Comparison of ENCODE assay signal across 8 cellular contexts in the genomic region with DNA sequence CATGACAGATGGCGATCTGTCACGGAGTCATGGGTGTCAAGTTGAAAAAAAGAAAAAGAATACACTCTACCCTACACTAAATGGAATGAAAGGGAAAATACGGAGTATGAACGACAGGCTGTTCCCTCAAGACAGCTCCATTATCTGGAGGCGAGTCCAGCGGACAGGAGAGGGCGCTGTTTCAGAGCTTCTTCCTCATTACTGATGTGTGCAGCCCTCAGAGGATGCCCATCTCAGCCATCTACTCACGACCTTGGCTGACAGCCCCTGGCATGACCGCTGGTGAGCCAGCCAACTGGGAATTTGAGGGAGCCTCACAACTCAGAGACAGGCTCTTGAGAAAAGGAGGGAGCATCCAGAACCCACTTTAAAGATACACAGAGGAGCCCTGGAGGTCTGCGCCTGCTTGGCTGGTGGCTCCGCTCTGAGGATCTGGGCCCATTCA. TPM values are rescaled to one million over a fixed set of nuclear protein-coding genes. Genes with fewer than 3 reads are reported as not detected.
DNase-seq lines count a peak whose midpoint lies in the region; ATAC-seq and TF ChIP-seq lines count a peak whose summit lies in the region.

No MANE protein-coding gene starts in this region.

- peaks cover 62% of the 10 kb centered on the region for H3K4me1 Mint-ChIP-seq in activated CD8-positive, alpha-beta memory T cell treated with anti-CD3 and anti-CD28 coated beads, Interleukin-2, amount 10 ng/mL, durations not matched to agents 7 days and 5 days
- H3K4me1 Mint-ChIP-seq in naive B cell = peaks cover 49 to 64% (median 61%) of the 10 kb centered on the region in 3 donors

- CTCF ChIA-PET in HEK293T (lab: Yijun Ruan, JAX) = interaction anchor here (0.6 to 3.1 kb wide), 25 partner anchors 9 to 206 kb away, joined by 3 to 33 read pairs (median 4); a partner anchor contains a TSS
- CTCF ChIA-PET in activated CD8-positive, alpha-beta memory T cell treated with anti-CD3 and anti-CD28 coated beads, Interleukin-2, amount 10 ng/mL, durations not matched to agents 7 days and 5 days (lab: Charles Lee) = interaction anchor here (0.6 to 6.3 kb wide), 51 partner anchors 9 to 212 kb away, joined by 3 to 178 read pairs (median 6); a partner anchor contains a TSS

- peak; percentile 91 for TF ChIP-seq CTCF in epithelial cell of proximal tubule (conservative IDR thresholded peaks at IDR 0.05; ENCODE audit: low read depth, low read length)

- ATAC-seq in activated CD8-positive, alpha-beta memory T cell treated with anti-CD3 and anti-CD28 coated beads, Interleukin-2, amount 10 ng/mL, durations not matched to agents 7 days and 5 days = peak; percentile 50
- ATAC-seq in naive B cell (ENCODE audit: low read depth in 2 of 2) = peak; percentile 21 to 26
- no peak for ATAC-seq in HG02678 (IDR thresholded peaks at IDR 0.05; ENCODE audit: unreplicated experiment)

- no peaks in the 10 kb centered on the region for H3K27me3 Mint-ChIP-seq in activated CD8-positive, alpha-beta memory T cell treated with anti-CD3 and anti-CD28 coated beads, Interleukin-2, amount 10 ng/mL, durations not matched to agents 7 days and 5 days
- no peaks in the 10 kb centered on the region for H3K27me3 Mint-ChIP-seq in naive B cell

- H3K9me3 Mint-ChIP-seq in activated CD8-positive, alpha-beta memory T cell treated with anti-CD3 and anti-CD28 coated beads, Interleukin-2, amount 10 ng/mL, durations not matched to agents 7 days and 5 days (ENCODE audit: low read depth) = no peaks in the 10 kb centered on the region
- no peaks in the 10 kb centered on the region for H3K9me3 Mint-ChIP-seq in naive B cell

- peak; percentile 2 for DNase-seq in DMS 273 treated with DMSO at 0.1 percent for 48 hours (lab: John Stamatoyannopoulos, UW)
- peak; percentile 84 for DNase-seq in HEK293T (ENCODE audit: extremely low spot score)
- peak; percentile 53 for DNase-seq in NOMO-1 treated with DMSO at 0.1 percent for 48 hours (lab: John Stamatoyannopoulos, UW; ENCODE audit: unreplicated experiment)
- peak; percentile 93 for DNase-seq in activated CD8-positive, alpha-beta memory T cell treated with anti-CD3 and anti-CD28 coated beads, Interleukin-2, amount 10 ng/mL, durations not matched to agents 7 days and 5 days
- peak; percentile 48 for DNase-seq in epithelial cell of proximal tubule (ENCODE audit: low read depth)
- DNase-seq in naive B cell = peak; percentile 69
- DNase-seq in stimulated activated CD8-positive, alpha-beta memory T cell treated with anti-CD3 and anti-CD28 coated beads, Interleukin-7, amount 100 ng/mL, for 4 hours (ENCODE audit: low read depth in 2 of 2) = peak; percentile 57 to 74

- H3K36me3 Mint-ChIP-seq in activated CD8-positive, alpha-beta memory T cell treated with anti-CD3 and anti-CD28 coated beads, Interleukin-2, amount 10 ng/mL, durations not matched to agents 7 days and 5 days = no peaks in the 10 kb centered on the region
- H3K36me3 Mint-ChIP-seq in naive B cell = no peaks in the 10 kb centered on the region

- H3K4me3 Mint-ChIP-seq in activated CD8-positive, alpha-beta memory T cell treated with anti-CD3 and anti-CD28 coated beads, Interleukin-2, amount 10 ng/mL, durations not matched to agents 7 days and 5 days = peak overlapping the region; percentile 57
- peak overlapping the region in 6 of 8 donors; percentile 13 to 89 (median 74) for H3K4me3 Mint-ChIP-seq in naive B cell

- POLR2A ChIA-PET in HEK293T (lab: Yijun Ruan, JAX) = no interaction called here

- H3K4me3 ChIP-seq in epithelial cell of proximal tubule (ENCODE audit: low read depth, low read length) = no peak overlapping the region

- peak overlapping the region; percentile 99 for H3K27ac Mint-ChIP-seq in activated CD8-positive, alpha-beta memory T cell treated with anti-CD3 and anti-CD28 coated beads, Interleukin-2, amount 10 ng/mL, durations not matched to agents 7 days and 5 days
- peak overlapping the region; percentile 99 to 100 (median 100) for H3K27ac Mint-ChIP-seq in naive B cell

TF ChIP-seq in HEK293T, 16 proteins besides CTCF, POLR2A, EP300 and RAD21:
- no peak for TF ChIP-seq ZNF384 (IDR thresholded peaks at IDR 0.05)
- TF ChIP-seq, protein P1, sequence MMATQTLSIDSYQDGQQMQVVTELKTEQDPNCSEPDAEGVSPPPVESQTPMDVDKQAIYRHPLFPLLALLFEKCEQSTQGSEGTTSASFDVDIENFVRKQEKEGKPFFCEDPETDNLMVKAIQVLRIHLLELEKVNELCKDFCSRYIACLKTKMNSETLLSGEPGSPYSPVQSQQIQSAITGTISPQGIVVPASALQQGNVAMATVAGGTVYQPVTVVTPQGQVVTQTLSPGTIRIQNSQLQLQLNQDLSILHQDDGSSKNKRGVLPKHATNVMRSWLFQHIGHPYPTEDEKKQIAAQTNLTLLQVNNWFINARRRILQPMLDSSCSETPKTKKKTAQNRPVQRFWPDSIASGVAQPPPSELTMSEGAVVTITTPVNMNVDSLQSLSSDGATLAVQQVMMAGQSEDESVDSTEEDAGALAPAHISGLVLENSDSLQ (IDR thresholded peaks at IDR 0.05) = peak; percentile 76

RNA-seq across cellular contexts. Expression of a gene that starts 49.6 kb away (rescaled TPM):
- total RNA-seq in activated CD8-positive, alpha-beta memory T cell treated with anti-CD3 and anti-CD28 coated beads, Interleukin-2, amount 10 ng/mL, durations not matched to agents 7 days and 5 days = 10 to 100 TPM; 40.9 to 43.5 TPM
- 4.1 and 5.9 TPM in 2 replicates for total RNA-seq in epithelial cell of proximal tubule
- 10 to 100 TPM; 11.9 to 20.8 (median 15.9) TPM for polyA plus RNA-seq in naive B cell (ENCODE audit: low read depth in 6 of 6)

Comparison
In these comparisons a context has a peak if more than half of its experiments do, and no peak if none do; other contexts are left out.
1. DNase-seq: peak in every context shown above with its lines; median percentile 93 in activated CD8-positive, alpha-beta memory T cell treated with anti-CD3 and anti-CD28 coated beads, Interleukin-2, amount 10 ng/mL, durations not matched to agents 7 days and 5 days; 84 in HEK293T; 69 in naive B cell; 66 in stimulated activated CD8-positive, alpha-beta memory T cell treated with anti-CD3 and anti-CD28 coated beads, Interleukin-7, amount 100 ng/mL, for 4 hours; 53 in NOMO-1 treated with DMSO at 0.1 percent for 48 hours; 48 in epithelial cell of proximal tubule; 2 in DMS 273 treated with DMSO at 0.1 percent for 48 hours.